9 cellular contexts compared by ENCODE assay signal in genomic region chr6:133991096-133991593, GRCh38. TPM values are rescaled to one million over a fixed set of nuclear protein-coding genes. Genes with fewer than 3 reads are reported as not detected.
DNase-seq lines count a peak whose midpoint lies in the region; ATAC-seq, FAIRE-seq and TF ChIP-seq lines count a peak whose summit lies in the region.
"Had no signal": no experiment of that assay in that cellular context is flagged by ENCODE, and none has a peak within 500 bp of the region (broad histone marks: within the 10 kb centered on the region; RNA-seq: fewer than 3 reads in every experiment).

No MANE protein-coding gene starts in this region.

- intact Hi-C loops in pancreas (cut with DNase I) (no loop called here), head of caudate nucleus (cut with DNase I) (no loop called here)

- peak; percentile 69 to 83 (median 74) for ATAC-seq in pancreas

- no peaks in the 10 kb centered on the region for H3K27me3 ChIP-seq in pancreas
- peaks cover 10% of the 10 kb centered on the region; the same call in 1 of the 2 replicates for H3K27me3 ChIP-seq in HAP-1 (ENCODE audit: low read depth)

- TF ChIP-seq CTCF in pancreas (IDR thresholded peaks at IDR 0.05): no peak

- 80 to 85% methylated on average over 2 of the region's 2 CpGs for WGBS in pancreas, 2 donors

- H3K4me3 ChIP-seq in pancreas: no peak overlapping the region
- H3K4me3 ChIP-seq in HAP-1: no peak overlapping the region

- DNase-seq in EH (ENCODE audit: low read depth) (peak; percentile 98), M059J (ENCODE audit: low read depth) (peak; percentile 90), dermis microvascular lymphatic vessel endothelial cell (ENCODE audit: low read depth in 2 of 2) (peak; percentile 26 to 73), pancreas (no peak), COR-L47 (lab: John Stamatoyannopoulos, UW) (no peak), HAP-1 (ENCODE audit: low spot score in 2 of 2) (no peak), head of caudate nucleus (no peak), NCI-H1092 (lab: John Stamatoyannopoulos, UW) (no peak)
- DNase-seq: NCI-H2227 treated with DMSO at 0.1 percent for 48 hours had no signal

- in situ Hi-C loops in HAP-1 (cut with MboI; ENCODE audit: low sequenced_read_pairs): no loop called here

- H3K9me3 ChIP-seq in pancreas (no peaks in the 10 kb centered on the region), HAP-1 (no peaks in the 10 kb centered on the region)

- FAIRE-seq in pancreas (lab: Jason Lieb, UNC): no peak

- H3K27ac ChIP-seq in pancreas: peak overlapping the region in 2 of 4 donors; percentile 17 to 41

- H3K4me1 ChIP-seq in pancreas (peaks cover 0 to 17% (median 0%) of the 10 kb centered on the region in 3 donors), HAP-1 (peaks cover 7% of the 10 kb centered on the region)

- no peaks in the 10 kb centered on the region for H3K36me3 ChIP-seq in pancreas
- H3K36me3 ChIP-seq in HAP-1 (replicated peaks): peaks cover 5% of the 10 kb centered on the region; the same call in 1 of the 2 replicates

RNA-seq across cellular contexts. Expression of gene TBPL1, which starts 38.1 kb away (rescaled TPM):
- 45.2 and 56.6 TPM in 2 replicates for total RNA-seq in M059J (2014; rRNA removed; shearing (Covaris generic))
- total RNA-seq in dermis microvascular lymphatic vessel endothelial cell (21.4 and 21.6 TPM in 2 replicates), pancreas (10 to 100 TPM in 2 of 6 donors, 1 to 10 TPM in 4; 6.5 to 13.4 (median 9.1) TPM)
- polyA plus RNA-seq in pancreas: 10 to 100 TPM; 14.0 to 20.6 TPM

Comparison
In these comparisons a context has a peak if more than half of its experiments do, and no peak if none do; other contexts are left out.
1. DNase-seq: peak in EH (single experiment), M059J (single experiment) and dermis microvascular lymphatic vessel endothelial cell (2 of 2); none in pancreas (0 of 6), COR-L47 (single experiment), HAP-1 (0 of 2), head of caudate nucleus (0 of 42) and NCI-H1092 (single experiment).